ENCODE assay signal across 35 cellular contexts in genomic region chr16:88676502-88677242, GRCh38. TPM values are rescaled to one million over a fixed set of nuclear protein-coding genes. Genes with fewer than 3 reads are reported as not detected.
"Had no signal": no experiment of that assay in that cellular context is flagged by ENCODE, and none has a peak within 500 bp of the region (broad histone marks: within the 10 kb centered on the region; RNA-seq: fewer than 3 reads in every experiment).

No MANE protein-coding gene starts in this region.

- H3K4me2 ChIP-seq: PC-9 had no signal

- H3K36me3 ChIP-seq: brain microvascular endothelial cell, MG63, SJCRH30, WERI-Rb-1 had no signal

- H3K27me3 ChIP-seq: brain microvascular endothelial cell, MG63, SJCRH30 had no signal

- DNase-seq: activated CD4-positive, alpha-beta memory T cell treated with anti-CD3 and anti-CD28 coated beads, Interleukin-2, amount 10 ng/mL, durations not matched to agents 7 days and 5 days; activated CD4-positive, alpha-beta T cell treated with anti-CD3 and anti-CD28 coated beads for 1 hour; activated CD4-positive, alpha-beta T cell treated with anti-CD3 and anti-CD28 coated beads for 48 hours; activated CD4-positive, CD25-positive, alpha-beta regulatory T cell; activated CD8-positive, alpha-beta memory T cell treated with anti-CD3 and anti-CD28 coated beads for 24 hours; activated CD8-positive, alpha-beta memory T cell treated with anti-CD3 and anti-CD28 coated beads, Interleukin-2, amount 10 ng/mL, durations not matched to agents 7 days and 5 days; activated CD8-positive, alpha-beta memory T cell treated with anti-CD3 and anti-CD28 coated beads, Interleukin-2, amount 50 U/mL, for 48 hours; activated gamma-delta T cell treated with Interleukin-2 at 50 U/mL for 16 hours; activated naive CD4-positive, alpha-beta T cell treated with anti-CD3 and anti-CD28 coated beads, Interleukin-2, amount 10 ng/mL, durations not matched to agents 7 days and 5 days; activated naive CD8-positive, alpha-beta T cell treated with anti-CD3 and anti-CD28 coated beads for 36 hours; activated T-cell treated with anti-CD3 and anti-CD28 coated beads, Interleukin-2, amount 50 U/mL, for 48 hours; amniotic stem cell; brain microvascular endothelial cell; central memory CD4-positive, alpha-beta T cell; Kasumi-1; KG1; MG63; NCI-H1048; NCI-H1105 treated with DMSO at 0.1 percent for 48 hours; NCI-H1436; NCI-H1694; NCI-H1930; NCI-H2081 treated with DMSO at 0.1 percent for 48 hours; NCI-H226; NCI-H446 treated with DMSO at 0.1 percent for 48 hours; NCI-H524; PC-9; Right ventricle myocardium superior; SJCRH30; T1000; WERI-Rb-1 had no signal

- H3K27ac ChIP-seq: brain microvascular endothelial cell, PC-9, RWPE1, SJCRH30, SK-N-MC, WERI-Rb-1 had no signal

- H3K4me3 ChIP-seq: MG63, PC-9, SJCRH30, SK-N-MC had no signal

- H3K4me1 ChIP-seq: SJCRH30 had no signal

- H3K9me3 ChIP-seq: MG63, SJCRH30 had no signal

- H2AFZ ChIP-seq: PC-9 had no signal

- ATAC-seq: activated CD8-positive, alpha-beta memory T cell treated with anti-CD3 and anti-CD28 coated beads, Interleukin-2, amount 10 ng/mL, durations not matched to agents 7 days and 5 days; activated T-helper 17 cell treated with anti-CD3 and anti-CD28 coated beads, Interleukin-2, amount 50 U/mL, for 72 hours had no signal

RNA-seq across cellular contexts. Expression of gene SNAI3, which starts 9.6 kb away (rescaled TPM):
- total RNA-seq: cerebellum had no signal
